11 cellular contexts compared by ENCODE assay signal in the genomic region with DNA sequence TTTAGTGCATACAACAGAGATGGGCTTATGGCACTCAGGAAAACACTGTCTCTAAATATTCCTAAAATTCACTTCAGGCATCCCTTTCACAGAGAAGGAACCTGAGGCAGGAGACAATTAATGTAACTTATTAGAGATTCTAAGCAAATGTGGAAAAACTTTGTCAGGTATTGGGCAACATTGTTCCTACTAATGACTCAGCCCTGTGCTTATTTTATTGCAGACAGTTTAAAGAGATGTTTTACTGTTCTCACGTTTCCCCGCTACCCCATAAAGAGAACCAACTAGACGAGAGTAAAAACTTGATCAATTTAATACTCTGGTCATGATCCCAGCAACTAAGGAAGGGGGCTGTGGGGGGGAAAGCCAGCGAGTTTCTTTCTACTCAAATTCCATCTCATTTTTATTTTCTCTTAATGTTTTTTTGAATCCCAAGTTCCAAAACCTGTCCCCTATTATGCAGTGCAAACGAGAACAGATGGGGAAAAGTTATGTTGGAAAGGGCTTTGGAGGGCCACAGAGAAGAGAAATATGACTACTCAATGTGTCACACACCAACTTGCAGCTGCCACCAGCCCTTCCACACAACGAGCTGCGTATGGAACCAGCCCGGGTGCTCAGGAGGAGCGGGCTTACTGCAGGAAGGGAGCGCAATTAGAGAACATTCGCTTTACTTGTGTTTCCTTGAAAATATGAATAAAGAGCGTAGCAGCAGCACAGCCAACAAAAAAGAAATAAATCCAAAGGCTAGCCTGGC. TPM values are rescaled to one million over a fixed set of nuclear protein-coding genes. Genes with fewer than 3 reads are reported as not detected.
A peak's percentile ranks its signal among the peaks of the same experiment; 100 is the strongest.
DNase-seq lines count a peak whose midpoint lies in the region; ATAC-seq and TF ChIP-seq lines count a peak whose summit lies in the region.
"Had no signal": no experiment of that assay in that cellular context is flagged by ENCODE, and none has a peak within 500 bp of the region (broad histone marks: within the 10 kb centered on the region; RNA-seq: fewer than 3 reads in every experiment).

No MANE protein-coding gene starts in this region.

- no peak for ATAC-seq in stimulated activated naive CD8-positive, alpha-beta T cell treated with anti-CD3 and anti-CD28 coated beads, Interleukin-15, amount 100 ng/mL, for 72 hours
- ATAC-seq in GM19023 (IDR thresholded peaks at IDR 0.05; ENCODE audit: unreplicated experiment): no peak
- ATAC-seq: lower lobe of right lung had no signal

- H3K4me2 ChIP-seq in fibroblast of lung (ENCODE audit: extremely low read depth, insufficient read depth, low read length): peak overlapping the region; percentile 59

- H3K36me3 ChIP-seq in fibroblast of lung (ENCODE audit: control insufficient read depth, insufficient read depth, low read length) (no peaks in the 10 kb centered on the region), vagina (no peaks in the 10 kb centered on the region)
- H3K36me3 ChIP-seq: lower lobe of right lung, right lobe of liver had no signal

- H3K4me3 ChIP-seq in fibroblast of lung (replicated peaks in 1 of 4; ENCODE audit: control extremely low read depth in 1 of 4, insufficient read depth in 1 of 4, low read depth in 3 of 4, low read length in 4 of 4) (peak overlapping the region in 2 of 4 experiments; percentile 9 to 39), vagina (no peak overlapping the region), coronary artery (no peak overlapping the region)
- H3K4me3 ChIP-seq: lower lobe of right lung, right lobe of liver had no signal

- intact Hi-C loops in vagina (cut with DNase I): no loop called here

- no peak for TF ChIP-seq POLR2A in vagina (IDR thresholded peaks at IDR 0.05)

- no peaks in the 10 kb centered on the region for H3K9me3 ChIP-seq in fibroblast of lung (ENCODE audit: control insufficient read depth, insufficient read depth, low read depth, low read length)
- no peaks in the 10 kb centered on the region for H3K9me3 ChIP-seq in vagina
- H3K9me3 ChIP-seq: lower lobe of right lung, right lobe of liver had no signal

- H3K27ac Mint-ChIP-seq in stimulated activated naive CD8-positive, alpha-beta T cell treated with anti-CD3 and anti-CD28 coated beads, Interleukin-15, Interleukin-2, amounts not matched to agents 100 ng/mL and 50 ng/mL, for 24 hours: peak overlapping the region; percentile 81
- no peak overlapping the region for H3K27ac Mint-ChIP-seq in stimulated activated naive CD8-positive, alpha-beta T cell treated with anti-CD3 and anti-CD28 coated beads, Interleukin-15, amount 100 ng/mL, for 72 hours

- H3K4me1 Mint-ChIP-seq in stimulated activated naive CD8-positive, alpha-beta T cell treated with anti-CD3 and anti-CD28 coated beads, Interleukin-15, Interleukin-2, amounts not matched to agents 100 ng/mL and 50 ng/mL, for 24 hours (ENCODE audit: low read depth): peaks cover 83% of the 10 kb centered on the region
- peaks cover 75% of the 10 kb centered on the region for H3K4me1 Mint-ChIP-seq in stimulated activated naive CD8-positive, alpha-beta T cell treated with anti-CD3 and anti-CD28 coated beads, Interleukin-15, amount 100 ng/mL, for 72 hours

- H3K4me3 Mint-ChIP-seq in stimulated activated naive CD8-positive, alpha-beta T cell treated with anti-CD3 and anti-CD28 coated beads, Interleukin-15, Interleukin-2, amounts not matched to agents 100 ng/mL and 50 ng/mL, for 24 hours: peak overlapping the region; percentile 43
- no peak overlapping the region for H3K4me3 Mint-ChIP-seq in stimulated activated naive CD8-positive, alpha-beta T cell treated with anti-CD3 and anti-CD28 coated beads, Interleukin-15, amount 100 ng/mL, for 72 hours

- no peak overlapping the region for H3K27ac ChIP-seq in fibroblast of lung (ENCODE audit: insufficient read depth, low read length)
- H3K27ac ChIP-seq in vagina: peak overlapping the region; percentile 31
- H3K27ac ChIP-seq in coronary artery: no peak overlapping the region
- H3K27ac ChIP-seq: lower lobe of right lung, right lobe of liver had no signal

- H2AFZ ChIP-seq in fibroblast of lung (ENCODE audit: low read length): peak overlapping the region; percentile 25

- no peak overlapping the region for H3K9ac ChIP-seq in fibroblast of lung (ENCODE audit: insufficient read depth, low read length)

- no peaks in the 10 kb centered on the region for H3K27me3 ChIP-seq in fibroblast of lung (ENCODE audit: control insufficient read depth, insufficient read depth, low read length)
- H3K27me3 ChIP-seq in vagina: no peaks in the 10 kb centered on the region
- H3K27me3 ChIP-seq: right lobe of liver had no signal

- DNase-seq in stimulated activated naive CD8-positive, alpha-beta T cell treated with anti-CD3 and anti-CD28 coated beads, Interleukin-15, amount 100 ng/mL, for 72 hours: no peak
- DNase-seq in NOMO-1 treated with DMSO at 0.1 percent for 48 hours (lab: John Stamatoyannopoulos, UW; ENCODE audit: unreplicated experiment) (peak; percentile 79), fibroblast of lung (ENCODE audit: low read depth in 2 of 2) (peak; percentile 79 to 82), vagina (ENCODE audit: extremely low spot score in 2 of 2) (no peak), coronary artery (ENCODE audit: low spot score) (no peak), pons (ENCODE audit: low spot score) (no peak)
- DNase-seq: activated gamma-delta T cell, lower lobe of right lung, right lobe of liver had no signal

- H3K79me2 ChIP-seq in fibroblast of lung (ENCODE audit: control insufficient read depth, insufficient read depth, low read length): no peaks in the 10 kb centered on the region

- no peaks in the 10 kb centered on the region for H3K27me3 Mint-ChIP-seq in stimulated activated naive CD8-positive, alpha-beta T cell treated with anti-CD3 and anti-CD28 coated beads, Interleukin-15, Interleukin-2, amounts not matched to agents 100 ng/mL and 50 ng/mL, for 24 hours
- no peaks in the 10 kb centered on the region for H3K27me3 Mint-ChIP-seq in stimulated activated naive CD8-positive, alpha-beta T cell treated with anti-CD3 and anti-CD28 coated beads, Interleukin-15, amount 100 ng/mL, for 72 hours

- H3K4me1 ChIP-seq in fibroblast of lung (ENCODE audit: control insufficient read depth, extremely low read depth, insufficient read depth, low read length) (no peaks in the 10 kb centered on the region), vagina (peaks cover 15% of the 10 kb centered on the region)
- H3K4me1 ChIP-seq: lower lobe of right lung, right lobe of liver had no signal

- no peaks in the 10 kb centered on the region for H4K20me1 ChIP-seq in fibroblast of lung (ENCODE audit: control insufficient read depth, extremely low read depth, insufficient read depth, low read length)

- H3K9me3 Mint-ChIP-seq in stimulated activated naive CD8-positive, alpha-beta T cell treated with anti-CD3 and anti-CD28 coated beads, Interleukin-15, Interleukin-2, amounts not matched to agents 100 ng/mL and 50 ng/mL, for 24 hours: no peaks in the 10 kb centered on the region
- H3K9me3 Mint-ChIP-seq in stimulated activated naive CD8-positive, alpha-beta T cell treated with anti-CD3 and anti-CD28 coated beads, Interleukin-15, amount 100 ng/mL, for 72 hours: no peaks in the 10 kb centered on the region

- no peak for TF ChIP-seq CTCF in fibroblast of lung (conservative IDR thresholded peaks at IDR 0.05 in 1 of 2, IDR thresholded peaks at IDR 0.05 in 1 of 2; ENCODE audit: low read depth in 1 of 2, low read length in 2 of 2)
- no peak for TF ChIP-seq CTCF in vagina (IDR thresholded peaks at IDR 0.05)
- TF ChIP-seq CTCF in coronary artery (IDR thresholded peaks at IDR 0.05): no peak

- no peaks in the 10 kb centered on the region for H3K36me3 Mint-ChIP-seq in stimulated activated naive CD8-positive, alpha-beta T cell treated with anti-CD3 and anti-CD28 coated beads, Interleukin-15, Interleukin-2, amounts not matched to agents 100 ng/mL and 50 ng/mL, for 24 hours (ENCODE audit: low read depth)

RNA-seq across cellular contexts. Expression of a gene that starts 18.7 kb away (rescaled TPM):
- total RNA-seq in fibroblast of lung (30.8 and 42.9 TPM in 2 replicates), vagina (25.8 TPM)
- polyA plus RNA-seq in fibroblast of lung: 57.1 and 72.1 TPM in 2 replicates
- 40.3 and 51.3 TPM in 2 replicates for polyA plus RNA-seq in fibroblast of lung (2012)
- polyA minus RNA-seq in fibroblast of lung (ENCODE audit: low replicate concordance): 151 and 156 TPM in 2 replicates

Comparison
In these comparisons a context has a peak if more than half of its experiments do, and no peak if none do; other contexts are left out.
1. DNase-seq: peak in NOMO-1 treated with DMSO at 0.1 percent for 48 hours (single experiment) and fibroblast of lung (2 of 2); none in stimulated activated naive CD8-positive, alpha-beta T cell treated with anti-CD3 and anti-CD28 coated beads, Interleukin-15, amount 100 ng/mL, for 72 hours (0 of 2), vagina (0 of 2), coronary artery (single experiment) and pons (single experiment).